ENCODE assay signal across 22 cellular contexts in the genomic region with DNA sequence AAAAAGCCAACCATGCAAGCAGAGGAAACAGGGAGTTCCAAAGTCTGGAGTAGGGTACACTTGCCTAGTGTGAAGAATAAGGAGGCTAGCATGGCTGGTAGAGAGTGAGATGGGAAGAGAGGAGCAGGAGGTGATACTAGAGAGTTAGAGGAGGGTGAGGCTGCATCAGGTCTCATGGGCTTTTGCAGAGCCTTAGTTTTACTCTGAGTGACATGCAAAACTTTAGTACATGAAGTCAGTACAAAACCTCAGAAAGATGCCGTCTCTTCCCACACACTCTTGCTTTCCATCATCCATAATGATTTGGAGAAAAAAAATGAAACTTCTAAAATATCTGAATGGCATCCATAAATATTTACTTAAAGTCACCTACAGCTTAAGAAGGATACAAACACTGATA. TPM values are rescaled to one million over a fixed set of nuclear protein-coding genes. Genes with fewer than 3 reads are reported as not detected.
DNase-seq lines count a peak whose midpoint lies in the region; ATAC-seq and TF ChIP-seq lines count a peak whose summit lies in the region.
"Had no signal": no experiment of that assay in that cellular context is flagged by ENCODE, and none has a peak within 500 bp of the region (broad histone marks: within the 10 kb centered on the region; RNA-seq: fewer than 3 reads in every experiment).

No MANE protein-coding gene starts in this region.

- H3K4me3 ChIP-seq in esophagus muscularis mucosa (no peak overlapping the region), coronary artery (no peak overlapping the region), ascending aorta (no peak overlapping the region), HAP-1 (no peak overlapping the region)

- no peaks in the 10 kb centered on the region for H3K9me3 ChIP-seq in esophagus muscularis mucosa
- H3K9me3 ChIP-seq in ascending aorta, result no peaks in the 10 kb centered on the region
- no peaks in the 10 kb centered on the region for H3K9me3 ChIP-seq in HAP-1
- H3K9me3 ChIP-seq: BE2C had no signal

- H3K36me3 ChIP-seq in esophagus muscularis mucosa (no peaks in the 10 kb centered on the region), ascending aorta (no peaks in the 10 kb centered on the region), HAP-1 (replicated peaks) (no peaks in the 10 kb centered on the region)
- H3K36me3 ChIP-seq: BE2C had no signal

- intact Hi-C loops in esophagus muscularis mucosa (cut with DNase I) (no loop called here), ascending aorta (cut with DNase I) (no loop called here)

- H3K4me1 ChIP-seq in esophagus muscularis mucosa (no peaks in the 10 kb centered on the region), ascending aorta (no peaks in the 10 kb centered on the region), HAP-1 (no peaks in the 10 kb centered on the region)
- H3K4me1 ChIP-seq: BE2C had no signal

- H3K27me3 ChIP-seq in esophagus muscularis mucosa (no peaks in the 10 kb centered on the region), ascending aorta (no peaks in the 10 kb centered on the region), HAP-1 (ENCODE audit: low read depth) (no peaks in the 10 kb centered on the region)
- H3K27me3 ChIP-seq: BE2C had no signal

- no peak for TF ChIP-seq CTCF in esophagus muscularis mucosa (IDR thresholded peaks at IDR 0.05)
- no peak for TF ChIP-seq CTCF in coronary artery (IDR thresholded peaks at IDR 0.05)
- TF ChIP-seq CTCF in ascending aorta (IDR thresholded peaks at IDR 0.05), result no peak

- TF ChIP-seq POLR2A in esophagus muscularis mucosa (IDR thresholded peaks at IDR 0.05; ENCODE audit: low read depth), result no peak

- H3K27ac ChIP-seq in esophagus muscularis mucosa (replicated peaks in 1 of 4) (no peak overlapping the region), coronary artery (no peak overlapping the region), ascending aorta (no peak overlapping the region)

- no peak for TF ChIP-seq EP300 in esophagus muscularis mucosa (IDR thresholded peaks at IDR 0.05)

- 89% methylated on average over 1 of the region's 1 CpG for WGBS in esophagus muscularis mucosa

- peak; percentile 29 for ATAC-seq in GM19463 (IDR thresholded peaks at IDR 0.05; ENCODE audit: unreplicated experiment)
- peak; percentile 41 for ATAC-seq in HG02623 (IDR thresholded peaks at IDR 0.05; ENCODE audit: unreplicated experiment)
- ATAC-seq in HG03039 (IDR thresholded peaks at IDR 0.05; ENCODE audit: unreplicated experiment), result peak; percentile 54
- ATAC-seq: CD8-positive, alpha-beta T cell had no signal

- DNase-seq in esophagus muscularis mucosa (ENCODE audit: extremely low spot score) (peak; percentile 26), coronary artery (ENCODE audit: low spot score) (no peak), ascending aorta (ENCODE audit: low spot score in 2 of 2) (no peak), HAP-1 (ENCODE audit: low spot score in 2 of 2) (no peak)
- DNase-seq: BE2C; CD8-positive, alpha-beta T cell; DND-41; GDM1; H9; IMR-90; Kasumi-1; NCI-H1417 treated with DMSO at 0.1 percent for 48 hours; NCI-H2029 treated with DMSO at 0.1 percent for 48 hours; NCI-H524 treated with DMSO at 0.1 percent for 48 hours; NK-92 treated with Interleukin-12 subunit alpha and Interleukin-12 subunit beta, amount 100 ng/mL, for 24 hours; OCI-M1; RPMI8226 had no signal

- in situ Hi-C loops in HAP-1 (cut with MboI; ENCODE audit: low sequenced_read_pairs), result no loop called here

RNA-seq across cellular contexts. Expression of a gene that starts 5.0 kb away (rescaled TPM):
- total RNA-seq in esophagus muscularis mucosa (not detected), ascending aorta (not detected)
- total RNA-seq: CD8-positive, alpha-beta T cell; H9; HT-29; IMR-90; T-helper 2 cell treated with Interferon-gamma antibody and Interleukin-4, amounts not matched to agents 100 ng/mL and 5 ng/mL, for 36 hours had no signal

RNA-seq across cellular contexts. Expression of a gene that starts 19.8 kb away (rescaled TPM):
- total RNA-seq in esophagus muscularis mucosa (not detected), ascending aorta (not detected)
- total RNA-seq: CD8-positive, alpha-beta T cell; H9; HT-29; IMR-90; T-helper 2 cell treated with Interferon-gamma antibody and Interleukin-4, amounts not matched to agents 100 ng/mL and 5 ng/mL, for 36 hours had no signal

RNA-seq across cellular contexts. Expression of a gene that starts 42.2 kb away (rescaled TPM):
- total RNA-seq in esophagus muscularis mucosa, result not detected
- not detected for total RNA-seq in ascending aorta
- total RNA-seq: CD8-positive, alpha-beta T cell; H9; HT-29; IMR-90; T-helper 2 cell treated with Interferon-gamma antibody and Interleukin-4, amounts not matched to agents 100 ng/mL and 5 ng/mL, for 36 hours had no signal
